Comparison of ENCODE assay signal across 1 cellular context in the genomic region with DNA sequence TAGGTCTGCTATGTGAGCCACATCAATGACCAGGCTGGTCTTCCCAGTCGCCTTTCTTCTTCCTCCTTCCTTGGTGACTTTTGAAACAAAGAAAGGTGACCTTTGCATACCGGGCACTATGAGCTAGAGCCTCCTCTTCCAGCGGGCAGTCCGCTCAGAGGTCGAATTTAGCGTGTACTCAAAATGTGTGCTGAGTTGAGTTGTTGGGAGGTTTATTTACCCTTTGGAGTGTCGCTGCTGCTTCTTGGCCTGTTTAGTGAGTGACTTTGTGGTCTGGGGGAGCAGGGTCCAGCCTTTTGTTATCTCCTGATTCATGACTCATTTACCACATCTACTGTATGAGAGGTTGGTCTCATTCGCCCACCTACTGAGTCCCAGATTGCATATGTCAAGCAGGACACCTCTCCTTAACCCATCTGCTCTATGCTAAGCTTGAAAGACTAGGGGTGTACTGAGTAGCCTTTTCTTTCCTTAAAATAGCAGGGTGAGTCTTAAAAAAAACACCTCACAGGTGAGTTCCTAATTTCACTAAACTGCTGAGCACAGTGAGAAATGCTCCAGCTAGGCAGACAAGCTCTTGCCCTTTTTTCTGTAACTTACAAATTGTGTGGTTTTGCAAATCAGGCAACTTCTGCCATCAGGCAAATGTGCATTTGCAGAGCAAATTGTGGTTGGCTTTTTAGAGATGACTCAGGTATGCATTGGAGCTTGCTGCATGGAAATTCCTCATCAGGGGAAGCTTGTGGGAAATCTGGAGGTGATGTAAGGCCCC.
TF ChIP-seq lines count a peak whose summit lies in the region.

No MANE protein-coding gene starts in this region.

TF ChIP-seq in HepG2, 621 proteins besides CTCF, POLR2A, EP300 and RAD21 (continued from another document and continues in another):
- TF ChIP-seq, protein P1, sequence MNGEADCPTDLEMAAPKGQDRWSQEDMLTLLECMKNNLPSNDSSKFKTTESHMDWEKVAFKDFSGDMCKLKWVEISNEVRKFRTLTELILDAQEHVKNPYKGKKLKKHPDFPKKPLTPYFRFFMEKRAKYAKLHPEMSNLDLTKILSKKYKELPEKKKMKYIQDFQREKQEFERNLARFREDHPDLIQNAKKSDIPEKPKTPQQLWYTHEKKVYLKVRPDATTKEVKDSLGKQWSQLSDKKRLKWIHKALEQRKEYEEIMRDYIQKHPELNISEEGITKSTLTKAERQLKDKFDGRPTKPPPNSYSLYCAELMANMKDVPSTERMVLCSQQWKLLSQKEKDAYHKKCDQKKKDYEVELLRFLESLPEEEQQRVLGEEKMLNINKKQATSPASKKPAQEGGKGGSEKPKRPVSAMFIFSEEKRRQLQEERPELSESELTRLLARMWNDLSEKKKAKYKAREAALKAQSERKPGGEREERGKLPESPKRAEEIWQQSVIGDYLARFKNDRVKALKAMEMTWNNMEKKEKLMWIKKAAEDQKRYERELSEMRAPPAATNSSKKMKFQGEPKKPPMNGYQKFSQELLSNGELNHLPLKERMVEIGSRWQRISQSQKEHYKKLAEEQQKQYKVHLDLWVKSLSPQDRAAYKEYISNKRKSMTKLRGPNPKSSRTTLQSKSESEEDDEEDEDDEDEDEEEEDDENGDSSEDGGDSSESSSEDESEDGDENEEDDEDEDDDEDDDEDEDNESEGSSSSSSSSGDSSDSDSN (CRISPR knock-in tag; IDR thresholded peaks at IDR 0.05) = peak; percentile 37; the same call in 1 of the 2 replicates
- TF ChIP-seq FOSL1 (CRISPR knock-in tag; IDR thresholded peaks at IDR 0.05; ENCODE audit: borderline replicate concordance) (peak; percentile 72), CEBPG (CRISPR knock-in tag; IDR thresholded peaks at IDR 0.05) (0 out of 2 replicates have a peak, but pooled peaks have one; percentile 1), ZBTB3 (CRISPR knock-in tag; IDR thresholded peaks at IDR 0.05; ENCODE audit: borderline replicate concordance, low read depth) (no peak), CBFB (CRISPR knock-in tag; IDR thresholded peaks at IDR 0.05) (peak; percentile 85), ZNF292 (CRISPR knock-in tag; IDR thresholded peaks at IDR 0.05; ENCODE audit: borderline replicate concordance, low read depth) (peak; percentile 55; the same call in 1 of the 2 replicates), ISL2 (CRISPR knock-in tag; IDR thresholded peaks at IDR 0.05) (peak; percentile 64), ZNF761 (CRISPR knock-in tag; conservative IDR thresholded peaks at IDR 0.05) (peak; percentile 72; the same call in 1 of the 2 replicates), HIVEP1 (CRISPR knock-in tag; IDR thresholded peaks at IDR 0.05) (no peak), ZNF543 (CRISPR knock-in tag; IDR thresholded peaks at IDR 0.05) (0 out of 2 replicates have a peak, but pooled peaks have one; percentile 51), ZSCAN20 (CRISPR knock-in tag; IDR thresholded peaks at IDR 0.05; ENCODE audit: borderline replicate concordance) (no peak), ZNF556 (CRISPR knock-in tag; IDR thresholded peaks at IDR 0.05; ENCODE audit: borderline replicate concordance) (peak; percentile 83; the same call in 1 of the 2 replicates), ZSCAN31 (CRISPR knock-in tag; IDR thresholded peaks at IDR 0.05; ENCODE audit: low read depth) (no peak; the same call in 1 of the 2 replicates), ELF1 (CRISPR knock-in tag; IDR thresholded peaks at IDR 0.05) (no peak), SAP130 (CRISPR knock-in tag; IDR thresholded peaks at IDR 0.05; ENCODE audit: low read depth) (peak; percentile 81), NR2F2 (IDR thresholded peaks at IDR 0.05; ENCODE audit: borderline replicate concordance, low read depth) (peak; percentile 78; the same call in 1 of the 2 replicates), RBAK (CRISPR knock-in tag; IDR thresholded peaks at IDR 0.05) (no peak), KAT8 (CRISPR knock-in tag; IDR thresholded peaks at IDR 0.05) (0 out of 2 replicates have a peak, but pooled peaks have one; percentile 41), ATF1 (CRISPR knock-in tag; IDR thresholded peaks at IDR 0.05) (no peak), JUND (CRISPR knock-in tag; IDR thresholded peaks at IDR 0.05) (peak; percentile 85), ZNF121 (CRISPR knock-in tag; IDR thresholded peaks at IDR 0.05) (peak; percentile 67), ZNF747 (CRISPR knock-in tag; IDR thresholded peaks at IDR 0.05; ENCODE audit: borderline replicate concordance) (no peak), POLR2G (IDR thresholded peaks at IDR 0.05; ENCODE audit: low read depth, low read length) (peak; percentile 62), IRF2 (CRISPR knock-in tag; IDR thresholded peaks at IDR 0.05) (peak; percentile 65), ZNF264 (CRISPR knock-in tag; IDR thresholded peaks at IDR 0.05) (peak; percentile 73; the same call in 1 of the 2 replicates), SOX5 (CRISPR knock-in tag; IDR thresholded peaks at IDR 0.05; ENCODE audit: borderline replicate concordance) (peak; percentile 93), BORCS8-MEF2B (CRISPR knock-in tag; IDR thresholded peaks at IDR 0.05) (peak; percentile 21; the same call in 1 of the 2 replicates), HNF4G (IDR thresholded peaks at IDR 0.05; ENCODE audit: borderline replicate concordance, low read depth, low read length) (peak; percentile 98), HNF4G (CRISPR knock-in tag; IDR thresholded peaks at IDR 0.05; ENCODE audit: borderline replicate concordance, low read depth) (peak; percentile 88; the same call in 1 of the 2 replicates), HOXA9 (CRISPR knock-in tag; IDR thresholded peaks at IDR 0.05; ENCODE audit: borderline replicate concordance) (no peak), ZNF792 (CRISPR knock-in tag; IDR thresholded peaks at IDR 0.05) (peak; percentile 74; the same call in 1 of the 2 replicates), HHEX (CRISPR knock-in tag; IDR thresholded peaks at IDR 0.05) (0 out of 2 replicates have a peak, but pooled peaks have one; percentile 32), ZNF317 (CRISPR knock-in tag; IDR thresholded peaks at IDR 0.05) (peak; percentile 47; the same call in 1 of the 2 replicates), ZSCAN30 (CRISPR knock-in tag; IDR thresholded peaks at IDR 0.05) (0 out of 2 replicates have a peak, but pooled peaks have one; percentile 15), YY1 (IDR thresholded peaks at IDR 0.05; ENCODE audit: insufficient read depth, insufficient replicate concordance, low read depth, low read length) (no peak), JUN (CRISPR knock-in tag; IDR thresholded peaks at IDR 0.05) (peak; percentile 69), ZC3H4 (CRISPR knock-in tag; IDR thresholded peaks at IDR 0.05; ENCODE audit: borderline replicate concordance) (no peak)
- TF ChIP-seq, protein P2, sequence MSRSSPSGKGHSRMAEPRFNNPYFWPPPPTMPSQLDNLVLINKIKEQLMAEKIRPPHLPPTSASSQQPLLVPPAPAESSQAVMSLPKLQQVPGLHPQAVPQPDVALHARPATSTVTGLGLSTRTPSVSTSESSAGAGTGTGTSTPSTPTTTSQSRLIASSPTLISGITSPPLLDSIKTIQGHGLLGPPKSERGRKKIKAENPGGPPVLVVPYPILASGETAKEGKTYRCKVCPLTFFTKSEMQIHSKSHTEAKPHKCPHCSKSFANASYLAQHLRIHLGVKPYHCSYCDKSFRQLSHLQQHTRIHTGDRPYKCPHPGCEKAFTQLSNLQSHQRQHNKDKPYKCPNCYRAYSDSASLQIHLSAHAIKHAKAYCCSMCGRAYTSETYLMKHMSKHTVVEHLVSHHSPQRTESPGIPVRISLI (CRISPR knock-in tag; IDR thresholded peaks at IDR 0.05; ENCODE audit: borderline replicate concordance) = peak; percentile 25; the same call in 1 of the 2 replicates
- TF ChIP-seq, protein P3, sequence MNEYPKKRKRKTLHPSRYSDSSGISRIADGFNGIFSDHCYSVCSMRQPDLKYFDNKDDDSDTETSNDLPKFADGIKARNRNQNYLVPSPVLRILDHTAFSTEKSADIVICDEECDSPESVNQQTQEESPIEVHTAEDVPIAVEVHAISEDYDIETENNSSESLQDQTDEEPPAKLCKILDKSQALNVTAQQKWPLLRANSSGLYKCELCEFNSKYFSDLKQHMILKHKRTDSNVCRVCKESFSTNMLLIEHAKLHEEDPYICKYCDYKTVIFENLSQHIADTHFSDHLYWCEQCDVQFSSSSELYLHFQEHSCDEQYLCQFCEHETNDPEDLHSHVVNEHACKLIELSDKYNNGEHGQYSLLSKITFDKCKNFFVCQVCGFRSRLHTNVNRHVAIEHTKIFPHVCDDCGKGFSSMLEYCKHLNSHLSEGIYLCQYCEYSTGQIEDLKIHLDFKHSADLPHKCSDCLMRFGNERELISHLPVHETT (CRISPR knock-in tag; conservative IDR thresholded peaks at IDR 0.05) = no peak
- TF ChIP-seq, protein P4, sequence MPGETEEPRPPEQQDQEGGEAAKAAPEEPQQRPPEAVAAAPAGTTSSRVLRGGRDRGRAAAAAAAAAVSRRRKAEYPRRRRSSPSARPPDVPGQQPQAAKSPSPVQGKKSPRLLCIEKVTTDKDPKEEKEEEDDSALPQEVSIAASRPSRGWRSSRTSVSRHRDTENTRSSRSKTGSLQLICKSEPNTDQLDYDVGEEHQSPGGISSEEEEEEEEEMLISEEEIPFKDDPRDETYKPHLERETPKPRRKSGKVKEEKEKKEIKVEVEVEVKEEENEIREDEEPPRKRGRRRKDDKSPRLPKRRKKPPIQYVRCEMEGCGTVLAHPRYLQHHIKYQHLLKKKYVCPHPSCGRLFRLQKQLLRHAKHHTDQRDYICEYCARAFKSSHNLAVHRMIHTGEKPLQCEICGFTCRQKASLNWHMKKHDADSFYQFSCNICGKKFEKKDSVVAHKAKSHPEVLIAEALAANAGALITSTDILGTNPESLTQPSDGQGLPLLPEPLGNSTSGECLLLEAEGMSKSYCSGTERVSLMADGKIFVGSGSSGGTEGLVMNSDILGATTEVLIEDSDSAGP (CRISPR knock-in tag; IDR thresholded peaks at IDR 0.05; ENCODE audit: borderline replicate concordance) = peak; percentile 45; the same call in 1 of the 2 replicates
- TF ChIP-seq, protein P5, sequence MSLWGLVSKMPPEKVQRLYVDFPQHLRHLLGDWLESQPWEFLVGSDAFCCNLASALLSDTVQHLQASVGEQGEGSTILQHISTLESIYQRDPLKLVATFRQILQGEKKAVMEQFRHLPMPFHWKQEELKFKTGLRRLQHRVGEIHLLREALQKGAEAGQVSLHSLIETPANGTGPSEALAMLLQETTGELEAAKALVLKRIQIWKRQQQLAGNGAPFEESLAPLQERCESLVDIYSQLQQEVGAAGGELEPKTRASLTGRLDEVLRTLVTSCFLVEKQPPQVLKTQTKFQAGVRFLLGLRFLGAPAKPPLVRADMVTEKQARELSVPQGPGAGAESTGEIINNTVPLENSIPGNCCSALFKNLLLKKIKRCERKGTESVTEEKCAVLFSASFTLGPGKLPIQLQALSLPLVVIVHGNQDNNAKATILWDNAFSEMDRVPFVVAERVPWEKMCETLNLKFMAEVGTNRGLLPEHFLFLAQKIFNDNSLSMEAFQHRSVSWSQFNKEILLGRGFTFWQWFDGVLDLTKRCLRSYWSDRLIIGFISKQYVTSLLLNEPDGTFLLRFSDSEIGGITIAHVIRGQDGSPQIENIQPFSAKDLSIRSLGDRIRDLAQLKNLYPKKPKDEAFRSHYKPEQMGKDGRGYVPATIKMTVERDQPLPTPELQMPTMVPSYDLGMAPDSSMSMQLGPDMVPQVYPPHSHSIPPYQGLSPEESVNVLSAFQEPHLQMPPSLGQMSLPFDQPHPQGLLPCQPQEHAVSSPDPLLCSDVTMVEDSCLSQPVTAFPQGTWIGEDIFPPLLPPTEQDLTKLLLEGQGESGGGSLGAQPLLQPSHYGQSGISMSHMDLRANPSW (CRISPR knock-in tag; IDR thresholded peaks at IDR 0.05; ENCODE audit: borderline replicate concordance) = peak; percentile 31; the same call in 1 of the 2 replicates
- TF ChIP-seq, protein P6, sequence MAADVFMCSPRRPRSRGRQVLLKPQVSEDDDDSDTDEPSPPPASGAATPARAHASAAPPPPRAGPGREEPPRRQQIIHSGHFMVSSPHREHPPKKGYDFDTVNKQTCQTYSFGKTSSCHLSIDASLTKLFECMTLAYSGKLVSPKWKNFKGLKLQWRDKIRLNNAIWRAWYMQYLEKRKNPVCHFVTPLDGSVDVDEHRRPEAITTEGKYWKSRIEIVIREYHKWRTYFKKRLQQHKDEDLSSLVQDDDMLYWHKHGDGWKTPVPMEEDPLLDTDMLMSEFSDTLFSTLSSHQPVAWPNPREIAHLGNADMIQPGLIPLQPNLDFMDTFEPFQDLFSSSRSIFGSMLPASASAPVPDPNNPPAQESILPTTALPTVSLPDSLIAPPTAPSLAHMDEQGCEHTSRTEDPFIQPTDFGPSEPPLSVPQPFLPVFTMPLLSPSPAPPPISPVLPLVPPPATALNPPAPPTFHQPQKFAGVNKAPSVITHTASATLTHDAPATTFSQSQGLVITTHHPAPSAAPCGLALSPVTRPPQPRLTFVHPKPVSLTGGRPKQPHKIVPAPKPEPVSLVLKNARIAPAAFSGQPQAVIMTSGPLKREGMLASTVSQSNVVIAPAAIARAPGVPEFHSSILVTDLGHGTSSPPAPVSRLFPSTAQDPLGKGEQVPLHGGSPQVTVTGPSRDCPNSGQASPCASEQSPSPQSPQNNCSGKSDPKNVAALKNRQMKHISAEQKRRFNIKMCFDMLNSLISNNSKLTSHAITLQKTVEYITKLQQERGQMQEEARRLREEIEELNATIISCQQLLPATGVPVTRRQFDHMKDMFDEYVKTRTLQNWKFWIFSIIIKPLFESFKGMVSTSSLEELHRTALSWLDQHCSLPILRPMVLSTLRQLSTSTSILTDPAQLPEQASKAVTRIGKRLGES (CRISPR knock-in tag; IDR thresholded peaks at IDR 0.05; ENCODE audit: borderline replicate concordance) = no peak
- TF ChIP-seq, protein P7, sequence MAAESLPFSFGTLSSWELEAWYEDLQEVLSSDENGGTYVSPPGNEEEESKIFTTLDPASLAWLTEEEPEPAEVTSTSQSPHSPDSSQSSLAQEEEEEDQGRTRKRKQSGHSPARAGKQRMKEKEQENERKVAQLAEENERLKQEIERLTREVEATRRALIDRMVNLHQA (CRISPR knock-in tag; IDR thresholded peaks at IDR 0.05) = no peak
- TF ChIP-seq, protein P8, sequence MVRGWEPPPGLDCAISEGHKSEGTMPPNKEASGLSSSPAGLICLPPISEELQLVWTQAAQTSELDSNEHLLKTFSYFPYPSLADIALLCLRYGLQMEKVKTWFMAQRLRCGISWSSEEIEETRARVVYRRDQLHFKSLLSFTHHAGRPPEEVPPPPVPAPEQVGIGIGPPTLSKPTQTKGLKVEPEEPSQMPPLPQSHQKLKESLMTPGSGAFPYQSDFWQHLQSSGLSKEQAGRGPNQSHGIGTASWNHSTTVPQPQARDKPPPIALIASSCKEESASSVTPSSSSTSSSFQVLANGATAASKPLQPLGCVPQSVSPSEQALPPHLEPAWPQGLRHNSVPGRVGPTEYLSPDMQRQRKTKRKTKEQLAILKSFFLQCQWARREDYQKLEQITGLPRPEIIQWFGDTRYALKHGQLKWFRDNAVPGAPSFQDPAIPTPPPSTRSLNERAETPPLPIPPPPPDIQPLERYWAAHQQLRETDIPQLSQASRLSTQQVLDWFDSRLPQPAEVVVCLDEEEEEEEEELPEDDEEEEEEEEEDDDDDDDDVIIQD (CRISPR knock-in tag; IDR thresholded peaks at IDR 0.05; ENCODE audit: low read depth) = 0 out of 2 replicates have a peak, but pooled peaks have one; percentile 20
